Comparison of ENCODE assay signal across 20 cellular contexts in the genomic region with DNA sequence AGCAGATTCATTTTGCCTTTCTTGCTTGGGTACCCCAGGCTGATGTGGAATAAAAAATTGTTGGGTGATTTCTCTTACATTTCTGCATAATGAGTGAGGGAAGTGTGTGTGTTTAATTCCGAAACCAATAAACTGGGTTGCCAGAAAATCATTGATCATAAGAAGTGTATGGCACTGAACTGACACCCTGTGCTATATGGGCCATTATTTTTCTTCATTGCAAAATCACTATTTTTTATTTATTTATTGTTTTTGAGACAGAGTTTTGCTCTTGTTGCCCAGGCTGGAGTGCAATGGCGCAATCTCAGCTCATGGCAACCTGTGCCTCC. TPM values are rescaled to one million over a fixed set of nuclear protein-coding genes. Genes with fewer than 3 reads are reported as not detected.
DNase-seq lines count a peak whose midpoint lies in the region; ATAC-seq, FAIRE-seq and TF ChIP-seq lines count a peak whose summit lies in the region.
"Had no signal": no experiment of that assay in that cellular context is flagged by ENCODE, and none has a peak within 500 bp of the region (broad histone marks: within the 10 kb centered on the region; RNA-seq: fewer than 3 reads in every experiment).

No MANE protein-coding gene starts in this region.

- no peaks in the 10 kb centered on the region for H3K9me3 Mint-ChIP-seq in IgD-negative memory B cell

- H3K4me3 ChIP-seq in GM12878 = no peak overlapping the region
- H3K4me3 ChIP-seq: BLaER1 treated with 17β-estradiol and CSF1 and Interleukin-3, amounts not matched to agents 10 nM and 100 nM; lung; skin epidermis had no signal

- in situ Hi-C loops in GM12878 (cut with MboI) = no loop called here

- DNase-seq in GM12878 (ENCODE audit: low read depth, low spot score) (no peak), MV-4-11 (lab: John Stamatoyannopoulos, UW) (no peak), AG20443 (ENCODE audit: low spot score) (no peak)
- DNase-seq in stimulated activated CD4-positive, alpha-beta T cell treated with anti-CD3 and anti-CD28 coated beads, Interleukin-15, amount 100 ng/mL, for 24 hours = no peak
- DNase-seq: activated gamma-delta T cell treated with Interleukin-2 at 50 U/mL for 16 hours; DMS53; effector CD4-positive, alpha-beta T cell; head of caudate nucleus; NCI-H187 treated with DMSO at 0.1 percent for 48 hours; NCI-H524; SHP77 treated with DMSO at 0.1 percent for 48 hours; stimulated activated naive CD4-positive, alpha-beta T cell; T1000 had no signal

- POLR2A ChIA-PET in GM12878 (lab: Charles Lee) = interaction anchor here (1.0 to 1.4 kb wide), 3 partner anchors 36 to 94 kb away, joined by 3 to 5 read pairs (median 4); no protein-coding TSS in a partner anchor

- H3K4me1 ChIP-seq in GM12878 (ENCODE audit: control insufficient read depth, insufficient read depth, low read length) = peaks cover 37% of the 10 kb centered on the region

- no peaks in the 10 kb centered on the region for H3K27me3 ChIP-seq in GM12878 (replicated peaks in 1 of 2; ENCODE audit: control insufficient read depth in 2 of 2, insufficient read depth in 2 of 2, low read length in 1 of 2)
- H3K27me3 ChIP-seq: BLaER1 treated with 17β-estradiol and CSF1 and Interleukin-3, amounts not matched to agents 10 nM and 100 nM had no signal

- intact Hi-C loops in GM12878 (cut with micrococcal nuclease; ENCODE audit: unreplicated experiment) = no loop called here

- H3K4me3 Mint-ChIP-seq in IgD-negative memory B cell = peak overlapping the region in 3 of 4 donors; percentile 2 to 80 (median 48)

- no peak overlapping the region for H3K9ac ChIP-seq in GM12878 (ENCODE audit: control insufficient read depth, insufficient read depth, low read length)
- H3K9ac ChIP-seq: BLaER1 treated with 17β-estradiol and CSF1 and Interleukin-3, amounts not matched to agents 10 nM and 100 nM had no signal

- peaks cover 4% of the 10 kb centered on the region for H3K36me3 Mint-ChIP-seq in IgD-negative memory B cell

- no peak for TF ChIP-seq CTCF in GM12878 (IDR thresholded peaks at IDR 0.05 in 2 of 3, conservative IDR thresholded peaks at IDR 0.05 in 1 of 3; ENCODE audit: control insufficient read depth in 2 of 3, extremely low read depth in 1 of 3, insufficient read depth in 1 of 3, low read depth in 3 of 3, low read length in 3 of 3)

- H3K79me2 ChIP-seq in GM12878 (ENCODE audit: control insufficient read depth, insufficient read depth, low read length) = 0 out of 2 replicates have a peak, but pooled peaks cover 2% of the 10 kb centered on the region

- H2AFZ ChIP-seq in GM12878 (ENCODE audit: control insufficient read depth, low read depth, low read length) = no peak overlapping the region

- no peak for TF ChIP-seq RAD21 in GM12878 (IDR thresholded peaks at IDR 0.05; ENCODE audit: insufficient read depth, low read depth, low read length)

- no peak overlapping the region; the same call in 1 of the 2 replicates for H3K4me2 ChIP-seq in GM12878 (ENCODE audit: control insufficient read depth, insufficient read depth)

- TF ChIP-seq POLR2A in GM12878 (IDR thresholded peaks at IDR 0.05; ENCODE audit: low read depth, low read length) = no peak

- no peak for FAIRE-seq in GM12878 (lab: Jason Lieb, UNC)

- H4K20me1 ChIP-seq in GM12878 (ENCODE audit: control insufficient read depth, insufficient read depth) = no peaks in the 10 kb centered on the region

- no peaks in the 10 kb centered on the region for H3K27me3 Mint-ChIP-seq in IgD-negative memory B cell

- peaks cover 5 to 13% of the 10 kb centered on the region in 2 experiments for H3K36me3 ChIP-seq in GM12878 (ENCODE audit: control insufficient read depth in 2 of 2, insufficient read depth in 2 of 2, low read length in 1 of 2)

- ATAC-seq in GM18502 (IDR thresholded peaks at IDR 0.05; ENCODE audit: poor library complexity, unreplicated experiment) = peak; percentile 16
- peak; percentile 11 for ATAC-seq in GM19395 (IDR thresholded peaks at IDR 0.05; ENCODE audit: unreplicated experiment)
- ATAC-seq in GM12878 = no peak
- ATAC-seq in GM21717 (IDR thresholded peaks at IDR 0.05; ENCODE audit: unreplicated experiment) = no peak

- peak overlapping the region; percentile 10; the same call in 1 of the 2 replicates for H3K27ac ChIP-seq in GM12878 (ENCODE audit: control insufficient read depth, insufficient read depth)
- H3K27ac ChIP-seq: BLaER1 treated with 17β-estradiol and CSF1 and Interleukin-3, amounts not matched to agents 10 nM and 100 nM; skin epidermis had no signal

- 48% methylated on average over 2 of the region's 2 CpGs for WGBS in GM12878 (ENCODE audit: insufficient coverage, insufficient replicate concordance, low lambda C conversion rate, missing lambda C conversion rate)

- H3K4me1 Mint-ChIP-seq in IgD-negative memory B cell = peaks cover 21 to 26% (median 22%) of the 10 kb centered on the region in 3 donors

- peak overlapping the region in 1 of 3 donors; percentile 60 for H3K27ac Mint-ChIP-seq in IgD-negative memory B cell

- SMC1A ChIA-PET in GM12878 (lab: Charles Lee; ENCODE audit: uncharacterized antibody, unreplicated experiment) = interaction anchor here (0.7 to 1.7 kb wide), 10 partner anchors 13 to 365 kb away, joined by 3 to 6 read pairs (median 4); partner anchors contain the start of gene HIKESHI

- CTCF ChIA-PET in GM12878 (lab: Yijun Ruan, JAX) = interaction anchor here (0.6 to 2.4 kb wide), 8 partner anchors 35 to 433 kb away, joined by 3 to 11 read pairs (median 4); partner anchors contain the start of gene CCDC83

- TF ChIP-seq EP300 in GM12878 (IDR thresholded peaks at IDR 0.05; ENCODE audit: borderline replicate concordance in 1 of 2, control insufficient read depth in 1 of 2, low read depth in 2 of 2, low read length in 2 of 2) = no peak

- no TSS peak for BruUV-seq in GM12878 (replicated peaks; lab: Mats Ljungman, UMichigan)

- no peaks in the 10 kb centered on the region for H3K9me3 ChIP-seq in GM12878 (replicated peaks; ENCODE audit: control insufficient read depth, insufficient read depth, low read length)
- H3K9me3 ChIP-seq: BLaER1 treated with 17β-estradiol and CSF1 and Interleukin-3, amounts not matched to agents 10 nM and 100 nM had no signal

- RAD21 ChIA-PET in GM12878 (lab: Charles Lee; ENCODE audit: unreplicated experiment) = interaction anchor here (0.6 to 3.2 kb wide), 16 partner anchors 15 to 253 kb away, joined by 3 to 12 read pairs (median 4); partner anchors contain the start of gene HIKESHI

TF ChIP-seq in GM12878, 131 proteins besides CTCF, POLR2A, EP300 and RAD21 (continues in another document):
- TF ChIP-seq ATF7 (IDR thresholded peaks at IDR 0.05; ENCODE audit: low read depth) (no peak; the same call in 1 of the 2 replicates), SIN3A (IDR thresholded peaks at IDR 0.05; ENCODE audit: low read depth, low read length) (no peak), JUNB (IDR thresholded peaks at IDR 0.05) (no peak)

RNA-seq across cellular contexts. Expression of gene HIKESHI, which starts 14.6 kb away (rescaled TPM):
- polyA plus RNA-seq in IgD-negative memory B cell (75.7 TPM), GM12878 (2011; rRNA removed) (113 and 124 TPM in 2 replicates), GM12878 (2014; fragmentation: Illumina TruSeq; extraction: Trizol) (50.0 and 67.1 TPM in 2 replicates), GM12878 (2014; fragmentation: Nextera tagmentation; extraction: Ambion mirVana) (100 to 1,000 TPM; 156 to 228 TPM), GM12878 (2014; rRNA removed) (42.3 and 56.9 TPM in 2 replicates), GM12878 (2016; fragmentation: Nextera tagmentation; extraction: Ambion mirVana) (100 to 1,000 TPM; 116 to 119 TPM)
- total RNA-seq in GM12878 (2013; cell fraction: nucleolus; rRNA removed) = 41.9 and 43.2 TPM in 2 replicates
- total RNA-seq in GM12878 (2014; rRNA removed) (57.9 and 70.5 TPM in 2 replicates), GM12878 (2014; rRNA removed; fragmentation: Illumina TruSeq; extraction: Trizol) (53.3 and 54.0 TPM in 2 replicates), GM12878 (2021) (42.3 and 43.1 TPM in 2 replicates)
- polyA plus RNA-seq in GM12878 (2011; ENCODE audit: low read depth) = 40.1 TPM
- polyA plus RNA-seq in GM12878 (2011; cell fraction: cytosol; rRNA removed) = 53.5 and 55.5 TPM in 2 replicates
- polyA plus RNA-seq in GM12878 (2011; cell fraction: nucleus; rRNA removed) = 42.7 and 70.1 TPM in 2 replicates
- polyA plus RNA-seq in GM12878 (2012) = 40.0 and 49.7 TPM in 2 replicates
- 48.2 and 53.0 TPM in 2 replicates for polyA minus RNA-seq in GM12878 (2011; rRNA and poly(A)+ RNA removed)
- 11.2 and 15.4 TPM in 2 replicates for polyA minus RNA-seq in GM12878 (2011; cell fraction: cytosol; rRNA and poly(A)+ RNA removed)
- 10.8 and 15.4 TPM in 2 replicates for polyA minus RNA-seq in GM12878 (2011; cell fraction: nucleus; rRNA and poly(A)+ RNA removed)

RNA-seq across cellular contexts. Expression of gene EED, which starts 42.9 kb away (rescaled TPM):
- polyA plus RNA-seq in IgD-negative memory B cell = 20.2 TPM
- 146 and 159 TPM in 2 replicates for total RNA-seq in GM12878 (2013; cell fraction: nucleolus; rRNA removed)
- total RNA-seq in GM12878 (2014; rRNA removed) = 41.5 and 53.4 TPM in 2 replicates
- total RNA-seq in GM12878 (2014; rRNA removed; fragmentation: Illumina TruSeq; extraction: Trizol) = 58.8 and 60.4 TPM in 2 replicates
- 46.3 and 53.1 TPM in 2 replicates for total RNA-seq in GM12878 (2021)
- 39.3 TPM for polyA plus RNA-seq in GM12878 (2011; ENCODE audit: low read depth)
- 85.6 and 113 TPM in 2 replicates for polyA plus RNA-seq in GM12878 (2011; rRNA removed)
- 25.9 and 27.1 TPM in 2 replicates for polyA plus RNA-seq in GM12878 (2011; cell fraction: cytosol; rRNA removed)
- polyA plus RNA-seq in GM12878 (2011; cell fraction: nucleus; rRNA removed) = 50.5 and 65.2 TPM in 2 replicates
- 57.2 and 62.0 TPM in 2 replicates for polyA plus RNA-seq in GM12878 (2012)
- 51.1 and 61.8 TPM in 2 replicates for polyA plus RNA-seq in GM12878 (2014; fragmentation: Illumina TruSeq; extraction: Trizol)
- 100 to 1,000 TPM; 101 to 140 TPM for polyA plus RNA-seq in GM12878 (2014; fragmentation: Nextera tagmentation; extraction: Ambion mirVana)
- polyA plus RNA-seq in GM12878 (2014; rRNA removed) = 41.4 and 49.5 TPM in 2 replicates
- 100 to 1,000 TPM in 1 of 2 experiments, 10 to 100 TPM in 1; 95.1 to 105 TPM for polyA plus RNA-seq in GM12878 (2016; fragmentation: Nextera tagmentation; extraction: Ambion mirVana)
- polyA minus RNA-seq in GM12878 (2011; rRNA and poly(A)+ RNA removed) = 34.6 and 51.6 TPM in 2 replicates
- 17.0 and 27.9 TPM in 2 replicates for polyA minus RNA-seq in GM12878 (2011; cell fraction: cytosol; rRNA and poly(A)+ RNA removed)
- polyA minus RNA-seq in GM12878 (2011; cell fraction: nucleus; rRNA and poly(A)+ RNA removed) = 42.0 and 76.3 TPM in 2 replicates

Comparison
In these comparisons a context has a peak if more than half of its experiments do, and no peak if none do; other contexts are left out.
1. ATAC-seq: peak in GM18502 (single experiment) and GM19395 (single experiment); none in GM12878 (single experiment) and GM21717 (single experiment).